Comparison of ENCODE assay signal across 2 cellular contexts in the genomic region with DNA sequence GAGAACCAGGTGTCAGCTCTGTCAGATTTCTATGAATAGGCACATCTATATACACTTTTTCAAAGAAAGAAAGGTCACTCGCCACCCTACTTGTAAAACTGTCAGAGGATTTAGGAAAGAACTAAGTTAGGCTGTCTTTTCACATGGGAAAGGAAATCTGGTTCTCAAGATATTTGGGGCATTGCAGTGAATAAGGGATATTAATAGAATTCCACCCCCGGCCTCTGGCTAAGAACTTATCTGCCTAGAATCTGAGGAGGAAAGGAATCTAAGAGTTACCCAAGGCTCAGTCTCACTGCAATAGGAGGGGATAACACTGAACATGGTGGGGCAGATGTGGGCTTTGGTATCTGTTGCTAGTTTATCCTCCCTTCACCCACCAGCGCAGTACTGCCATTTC.
"Had no signal": no experiment of that assay in that cellular context is flagged by ENCODE, and none has a peak within 500 bp of the region (broad histone marks: within the 10 kb centered on the region; RNA-seq: fewer than 3 reads in every experiment).

No MANE protein-coding gene starts in this region.

- H3K4me3 ChIP-seq: GM23248 had no signal

- H3K27ac ChIP-seq: GM23248, HL-60 had no signal
